Comparison of ENCODE assay signal across 8 cellular contexts in genomic region chr3:108127301-108127988, GRCh38. TPM values are rescaled to one million over a fixed set of nuclear protein-coding genes. Genes with fewer than 3 reads are reported as not detected.
DNase-seq lines count a peak whose midpoint lies in the region; ATAC-seq, FAIRE-seq and TF ChIP-seq lines count a peak whose summit lies in the region.

No MANE protein-coding gene starts in this region.

- peaks cover 2% of the 10 kb centered on the region for H3K9me3 Mint-ChIP-seq in glutamatergic neuron (ENCODE audit: unreplicated experiment)

- TF ChIP-seq POLR2A in GM12878 (IDR thresholded peaks at IDR 0.05; ENCODE audit: low read depth, low read length) (peak; percentile 65), testis (IDR thresholded peaks at IDR 0.05) (no peak)

- peak overlapping the region; percentile 70 for H3K4me3 ChIP-seq in GM12878
- no peak overlapping the region for H3K4me3 ChIP-seq in testis

- intact Hi-C loops in GM12878 (cut with micrococcal nuclease; ENCODE audit: unreplicated experiment) (loop anchor here (10.0 kb wide), 1 partner anchor 273 kb away; no protein-coding TSS in a partner anchor), testis (cut with DNase I; ENCODE audit: low total_unique reads) (no loop called here)

- TF ChIP-seq RAD21 in GM12878 (IDR thresholded peaks at IDR 0.05; ENCODE audit: insufficient read depth, low read depth, low read length), result no peak

- CTCF ChIA-PET in GM12878 (lab: Yijun Ruan, JAX), result interaction anchor here (1.0 to 1.9 kb wide), 4 partner anchors 25 to 95 kb away, joined by 3 to 6 read pairs (median 4); no protein-coding TSS in a partner anchor

- 28% methylated on average over 9 of the region's 9 CpGs for WGBS in GM12878 (ENCODE audit: insufficient coverage, insufficient replicate concordance, low lambda C conversion rate, missing lambda C conversion rate)
- 84 to 85% methylated on average over 9 of the region's 9 CpGs for WGBS in testis, 2 donors

- peaks cover 75% of the 10 kb centered on the region for H3K79me2 ChIP-seq in GM12878 (ENCODE audit: control insufficient read depth, insufficient read depth, low read length)

- H3K9me3 ChIP-seq in GM12878 (replicated peaks; ENCODE audit: control insufficient read depth, insufficient read depth, low read length), result no peaks in the 10 kb centered on the region; the same call in 2 of the 3 replicates
- no peaks in the 10 kb centered on the region for H3K9me3 ChIP-seq in testis

- H3K4me2 ChIP-seq in GM12878 (ENCODE audit: control insufficient read depth, insufficient read depth), result peak overlapping the region; percentile 98

- BruUV-seq in GM12878 (replicated peaks; lab: Mats Ljungman, UMichigan), result no TSS peak

- H3K4me1 ChIP-seq in GM12878 (ENCODE audit: control insufficient read depth, insufficient read depth, low read length), result peaks cover 52% of the 10 kb centered on the region
- H3K4me1 ChIP-seq in testis, result no peaks in the 10 kb centered on the region

- no peaks in the 10 kb centered on the region for H3K27me3 Mint-ChIP-seq in glutamatergic neuron (ENCODE audit: unreplicated experiment)

- no peak overlapping the region; the same call in 1 of the 2 replicates for H2AFZ ChIP-seq in GM12878 (ENCODE audit: control insufficient read depth, low read depth, low read length)

- TF ChIP-seq CTCF in GM12878 (IDR thresholded peaks at IDR 0.05 in 2 of 3, conservative IDR thresholded peaks at IDR 0.05 in 1 of 3; ENCODE audit: control insufficient read depth in 2 of 3, extremely low read depth in 1 of 3, insufficient read depth in 1 of 3, low read depth in 3 of 3, low read length in 3 of 3) (no peak), testis (IDR thresholded peaks at IDR 0.05) (no peak), glutamatergic neuron (IDR thresholded peaks at IDR 0.05; ENCODE audit: partially characterized antibody, unreplicated experiment) (no peak)

- no peak overlapping the region for H3K27ac Mint-ChIP-seq in glutamatergic neuron (ENCODE audit: unreplicated experiment)

- H3K9ac ChIP-seq in GM12878 (ENCODE audit: control insufficient read depth, insufficient read depth, low read length), result peak overlapping the region; percentile 96

- no peak for TF ChIP-seq EP300 in GM12878 (IDR thresholded peaks at IDR 0.05; ENCODE audit: borderline replicate concordance in 1 of 2, control insufficient read depth in 1 of 2, low read depth in 2 of 2, low read length in 2 of 2)

- ATAC-seq in GM18502 (IDR thresholded peaks at IDR 0.05; ENCODE audit: poor library complexity, unreplicated experiment) (peak; percentile 14), GM12878 (peak; percentile 10)

- H3K4me3 Mint-ChIP-seq in glutamatergic neuron (ENCODE audit: unreplicated experiment), result no peak overlapping the region

- H4K20me1 ChIP-seq in GM12878 (ENCODE audit: control insufficient read depth, insufficient read depth), result no peaks in the 10 kb centered on the region

- peak; percentile 62 for FAIRE-seq in GM12878 (lab: Jason Lieb, UNC)

- DNase-seq in T-helper 22 cell (ENCODE audit: low read depth) (peak; percentile 37), GM12878 (ENCODE audit: low read depth, low spot score) (peak; percentile 34), DMS79 (lab: John Stamatoyannopoulos, UW) (no peak), testis (no peak), glutamatergic neuron (no peak), NCI-H1105 (lab: John Stamatoyannopoulos, UW) (no peak)
- DNase-seq in stimulated activated CD4-positive, alpha-beta T cell treated with anti-CD3 and anti-CD28 coated beads, Interleukin-2, amount 100 ng/mL, for 4 hours (ENCODE audit: low read depth), result peak; percentile 65

- RAD21 ChIA-PET in GM12878 (lab: Charles Lee; ENCODE audit: unreplicated experiment), result interaction anchor here (1.0 to 5.7 kb wide), 6 partner anchors 25 to 278 kb away, joined by 3 to 23 read pairs (median 3); no protein-coding TSS in a partner anchor

- peaks cover 14% of the 10 kb centered on the region for H3K4me1 Mint-ChIP-seq in glutamatergic neuron (ENCODE audit: low read depth, unreplicated experiment)

- no peaks in the 10 kb centered on the region for H3K36me3 Mint-ChIP-seq in glutamatergic neuron (ENCODE audit: unreplicated experiment)

- H3K27ac ChIP-seq in GM12878 (ENCODE audit: control insufficient read depth, insufficient read depth) (peak overlapping the region; percentile 100), testis (no peak overlapping the region)

- POLR2A ChIA-PET in GM12878 (lab: Charles Lee), result interaction anchor here (4.8 kb wide), 1 partner anchor 27 kb away, joined by 25 read pairs; no protein-coding TSS in a partner anchor

- SMC1A ChIA-PET in GM12878 (lab: Charles Lee; ENCODE audit: uncharacterized antibody, unreplicated experiment), result interaction anchor here (1.1 to 4.7 kb wide), 15 partner anchors 26 to 282 kb away, joined by 3 to 34 read pairs (median 4); no protein-coding TSS in a partner anchor

- peaks cover 0 to 8% of the 10 kb centered on the region in 2 experiments; a peak in 1 of 4 replicates for H3K36me3 ChIP-seq in GM12878 (ENCODE audit: control insufficient read depth in 2 of 2, insufficient read depth in 2 of 2, low read length in 1 of 2)
- no peaks in the 10 kb centered on the region for H3K36me3 ChIP-seq in testis (ENCODE audit: low read depth, missing control alignments)

- in situ Hi-C loops in GM12878 (cut with MboI), result no loop called here

- H3K27me3 ChIP-seq in GM12878 (replicated peaks in 1 of 2; ENCODE audit: control insufficient read depth in 2 of 2, insufficient read depth in 2 of 2, low read length in 1 of 2) (no peaks in the 10 kb centered on the region), testis (no peaks in the 10 kb centered on the region)

TF ChIP-seq in GM12878, 131 proteins besides CTCF, POLR2A, EP300 and RAD21 (continues in another document):
- TF ChIP-seq ZNF274 (IDR thresholded peaks at IDR 0.05; ENCODE audit: insufficient read depth, insufficient read length) (no peak), CREB1 (IDR thresholded peaks at IDR 0.05; ENCODE audit: low read depth) (no peak), ZNF592 (IDR thresholded peaks at IDR 0.05) (no peak), JUNB (IDR thresholded peaks at IDR 0.05) (no peak), EED (IDR thresholded peaks at IDR 0.05; ENCODE audit: low read depth) (0 out of 2 replicates have a peak, but pooled peaks have one; percentile 32), POU2F2 (IDR thresholded peaks at IDR 0.05; ENCODE audit: borderline replicate concordance, low read depth, low read length) (0 out of 3 replicates have a peak, but pooled peaks have one; percentile 9), IRF4 (IDR thresholded peaks at IDR 0.05; ENCODE audit: low read depth, low read length) (no peak), RAD51 (IDR thresholded peaks at IDR 0.05) (no peak), NFIC (IDR thresholded peaks at IDR 0.05; ENCODE audit: low read depth, low read length) (0 out of 2 replicates have a peak, but pooled peaks have one; percentile 38), CHD1 (IDR thresholded peaks at IDR 0.05; ENCODE audit: low read depth, low read length) (no peak)

RNA-seq across cellular contexts. Expression of gene CD47, which starts 36.6 kb away (rescaled TPM):
- total RNA-seq in GM12878 (2013; cell fraction: nucleolus; rRNA removed), result 305 and 306 TPM in 2 replicates
- total RNA-seq in GM12878 (2014; rRNA removed), result 66.0 and 81.6 TPM in 2 replicates
- total RNA-seq in GM12878 (2014; rRNA removed; fragmentation: Illumina TruSeq; extraction: Trizol), result 69.6 and 72.0 TPM in 2 replicates
- 74.6 and 87.2 TPM in 2 replicates for total RNA-seq in GM12878 (2021)
- polyA plus RNA-seq in GM12878 (2011; ENCODE audit: low read depth), result 149 TPM
- 118 and 208 TPM in 2 replicates for polyA plus RNA-seq in GM12878 (2011; rRNA removed)
- polyA plus RNA-seq in GM12878 (2011; cell fraction: cytosol; rRNA removed), result 41.5 and 54.0 TPM in 2 replicates
- 65.1 and 67.6 TPM in 2 replicates for polyA plus RNA-seq in GM12878 (2011; cell fraction: nucleus; rRNA removed)
- 86.3 and 96.9 TPM in 2 replicates for polyA plus RNA-seq in GM12878 (2012)
- polyA plus RNA-seq in GM12878 (2014; fragmentation: Illumina TruSeq; extraction: Trizol), result 77.3 and 105 TPM in 2 replicates
- 10 to 100 TPM; 22.9 to 61.6 TPM for polyA plus RNA-seq in GM12878 (2014; fragmentation: Nextera tagmentation; extraction: Ambion mirVana)
- polyA plus RNA-seq in GM12878 (2014; rRNA removed), result 68.0 and 84.8 TPM in 2 replicates
- polyA plus RNA-seq in GM12878 (2016; fragmentation: Nextera tagmentation; extraction: Ambion mirVana), result 100 to 1,000 TPM; 168 to 175 TPM
- polyA minus RNA-seq in GM12878 (2011; rRNA and poly(A)+ RNA removed), result 47.6 and 61.7 TPM in 2 replicates
- 20.1 and 26.3 TPM in 2 replicates for polyA minus RNA-seq in GM12878 (2011; cell fraction: cytosol; rRNA and poly(A)+ RNA removed)
- polyA minus RNA-seq in GM12878 (2011; cell fraction: nucleus; rRNA and poly(A)+ RNA removed), result 41.5 and 58.6 TPM in 2 replicates
- 10 to 100 TPM; 43.5 to 49.9 TPM for total RNA-seq in testis
- polyA plus RNA-seq in testis (ENCODE audit: insufficient read depth, low read depth, low replicate concordance), result 129 TPM
- total RNA-seq in glutamatergic neuron (ENCODE audit: unreplicated experiment), result 507 TPM

Comparison
In these comparisons a context has a peak if more than half of its experiments do, and no peak if none do; other contexts are left out.
1. DNase-seq: peak in T-helper 22 cell (single experiment), GM12878 (single experiment) and stimulated activated CD4-positive, alpha-beta T cell treated with anti-CD3 and anti-CD28 coated beads, Interleukin-2, amount 100 ng/mL, for 4 hours (single experiment); none in DMS79 (single experiment), testis (single experiment), glutamatergic neuron (single experiment) and NCI-H1105 (single experiment).